In the genomic region with DNA sequence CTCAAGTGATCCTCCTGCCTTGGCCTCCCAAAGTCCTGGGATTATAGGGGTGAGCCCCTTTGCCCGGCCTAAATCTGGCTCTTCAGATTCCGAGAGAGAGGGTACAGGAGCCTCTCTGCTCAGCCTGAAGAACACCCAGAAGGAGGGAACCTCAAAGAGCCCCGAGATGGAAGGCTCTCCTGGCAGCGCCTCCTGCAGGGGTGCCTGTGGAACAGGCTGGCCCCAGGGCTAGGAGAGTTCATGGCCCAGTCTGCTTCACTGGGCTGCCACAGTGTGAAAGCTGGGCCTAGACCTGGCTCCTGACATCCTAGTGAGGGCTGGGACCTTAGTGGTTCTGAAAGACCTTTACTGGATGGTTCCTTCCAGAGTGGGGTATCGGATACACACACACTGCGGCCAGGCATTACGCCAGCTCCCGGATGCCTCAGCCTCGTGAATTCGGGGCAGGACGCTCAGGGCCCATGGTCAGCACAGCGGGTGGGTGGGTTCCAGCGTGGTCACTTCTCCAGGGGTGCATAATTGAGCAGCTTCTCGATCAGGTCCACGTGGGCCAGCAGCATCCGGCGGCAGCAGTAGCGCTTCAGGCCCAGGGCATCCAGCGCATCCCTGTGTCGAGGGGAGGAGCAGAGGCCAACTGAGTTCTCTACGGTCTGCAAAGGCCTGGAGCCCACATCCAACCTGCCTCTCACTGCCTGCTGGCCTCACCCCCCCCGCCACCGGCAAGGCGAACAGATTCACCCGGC, we compare ENCODE assay signal across 2 cellular contexts.
TF ChIP-seq lines count a peak whose summit lies in the region.

No MANE protein-coding gene starts in this region.

TF ChIP-seq in GM23338, 12 proteins besides CTCF, POLR2A, EP300 and RAD21:
- TF ChIP-seq EZH2 (IDR thresholded peaks at IDR 0.05; ENCODE audit: low read depth, unreplicated experiment), result no peak

TF ChIP-seq in HEK293T, 16 proteins besides CTCF, POLR2A, EP300 and RAD21:
- no peak for TF ChIP-seq L3MBTL2 (conservative IDR thresholded peaks at IDR 0.05)
- no peak for TF ChIP-seq ARNT (IDR thresholded peaks at IDR 0.05)
- TF ChIP-seq FOXM1 (IDR thresholded peaks at IDR 0.05; ENCODE audit: borderline replicate concordance), result no peak
- TF ChIP-seq BHLHE40 (IDR thresholded peaks at IDR 0.05; ENCODE audit: borderline replicate concordance), result no peak
- TF ChIP-seq FOXA1 (IDR thresholded peaks at IDR 0.05), result no peak
- no peak for TF ChIP-seq SP1 (IDR thresholded peaks at IDR 0.05)
- no peak for TF ChIP-seq CTBP1 (IDR thresholded peaks at IDR 0.05; ENCODE audit: borderline replicate concordance)
- TF ChIP-seq, protein P1, sequence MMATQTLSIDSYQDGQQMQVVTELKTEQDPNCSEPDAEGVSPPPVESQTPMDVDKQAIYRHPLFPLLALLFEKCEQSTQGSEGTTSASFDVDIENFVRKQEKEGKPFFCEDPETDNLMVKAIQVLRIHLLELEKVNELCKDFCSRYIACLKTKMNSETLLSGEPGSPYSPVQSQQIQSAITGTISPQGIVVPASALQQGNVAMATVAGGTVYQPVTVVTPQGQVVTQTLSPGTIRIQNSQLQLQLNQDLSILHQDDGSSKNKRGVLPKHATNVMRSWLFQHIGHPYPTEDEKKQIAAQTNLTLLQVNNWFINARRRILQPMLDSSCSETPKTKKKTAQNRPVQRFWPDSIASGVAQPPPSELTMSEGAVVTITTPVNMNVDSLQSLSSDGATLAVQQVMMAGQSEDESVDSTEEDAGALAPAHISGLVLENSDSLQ (IDR thresholded peaks at IDR 0.05), result no peak
- no peak for TF ChIP-seq HDGF (IDR thresholded peaks at IDR 0.05; ENCODE audit: borderline replicate concordance)
- TF ChIP-seq NFRKB (IDR thresholded peaks at IDR 0.05), result no peak
- no peak for TF ChIP-seq FOXK2 (IDR thresholded peaks at IDR 0.05)
- TF ChIP-seq LEF1 (IDR thresholded peaks at IDR 0.05; ENCODE audit: borderline replicate concordance), result no peak
- TF ChIP-seq ZNF384 (IDR thresholded peaks at IDR 0.05), result no peak
- no peak for TF ChIP-seq TARDBP (IDR thresholded peaks at IDR 0.05)
- TF ChIP-seq ELF4 (IDR thresholded peaks at IDR 0.05), result no peak
- TF ChIP-seq SUZ12 (IDR thresholded peaks at IDR 0.05), result no peak
